In the genomic region with DNA sequence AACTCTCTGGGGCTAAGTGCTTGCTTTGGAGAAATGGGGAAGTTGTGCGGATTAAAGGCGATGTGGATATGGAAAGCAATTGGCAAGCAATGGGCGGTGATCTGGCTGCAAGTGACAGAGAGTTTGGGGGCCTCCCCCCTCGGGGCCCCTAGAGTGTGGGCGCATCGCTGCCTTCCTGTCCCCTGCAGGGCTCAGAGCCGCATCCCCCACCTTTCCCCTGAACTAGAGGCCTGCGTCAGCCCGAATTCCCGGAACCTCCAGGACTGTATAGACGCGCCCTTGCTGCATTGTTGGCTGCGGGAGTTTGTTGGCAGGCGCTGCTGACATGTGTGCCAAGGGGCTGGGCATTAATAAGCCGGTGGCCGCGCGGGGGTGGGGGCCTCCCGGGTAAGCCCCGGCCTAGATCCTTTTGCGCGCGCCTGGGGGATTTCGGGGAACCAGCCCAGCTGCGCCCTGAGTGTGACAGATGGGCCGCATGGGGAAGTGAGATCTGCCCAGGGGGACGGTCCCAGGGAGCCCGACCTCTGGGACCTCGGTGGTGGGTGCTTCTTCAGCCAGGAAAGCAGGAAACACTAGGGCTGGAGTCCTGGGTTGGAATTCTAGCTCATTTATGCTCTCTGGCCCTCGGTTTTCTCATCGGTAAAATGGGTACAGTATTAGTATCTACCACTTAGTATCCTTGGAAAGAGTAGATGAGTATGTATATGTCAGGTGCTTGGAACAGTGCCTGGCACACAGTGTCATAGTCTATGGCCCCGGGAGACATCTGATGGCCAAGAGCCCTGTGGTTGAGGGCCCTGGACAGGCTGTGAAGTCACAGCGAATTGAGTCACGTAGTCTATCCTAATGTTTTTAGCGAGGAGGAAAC, we compare ENCODE assay signal across 8 cellular contexts. TPM values are rescaled to one million over a fixed set of nuclear protein-coding genes. Genes with fewer than 3 reads are reported as not detected.
DNase-seq lines count a peak whose midpoint lies in the region; ATAC-seq and TF ChIP-seq lines count a peak whose summit lies in the region.

No MANE protein-coding gene starts in this region.

- peak overlapping the region; percentile 87 to 96 (median 93) for H3K4me3 Mint-ChIP-seq in IgD-negative memory B cell

- H3K9ac ChIP-seq in SK-N-SH (peak overlapping the region; percentile 72), parathyroid adenoma (no peak overlapping the region)

- WGBS in SK-N-SH (ENCODE audit: low lambda C conversion rate) = 32% methylated on average over 12 of the region's 35 CpGs
- 6% methylated on average over 35 of the region's 35 CpGs for WGBS in urinary bladder

- H3K36me3 Mint-ChIP-seq in IgD-negative memory B cell = peaks cover 7% of the 10 kb centered on the region

- TF ChIP-seq EP300 in SK-N-SH (IDR thresholded peaks at IDR 0.05; ENCODE audit: borderline replicate concordance in 1 of 2, low read depth in 1 of 2, low read length in 1 of 2) = no peak; a peak in 1 of 4 replicates

- POLR2A ChIA-PET in SK-N-SH (lab: Yijun Ruan, JAX) = no interaction called here

- TF ChIP-seq CTCF in SK-N-SH (IDR thresholded peaks at IDR 0.05) (no peak), parathyroid adenoma (IDR thresholded peaks at IDR 0.05) (no peak)

- H3K27ac Mint-ChIP-seq in IgD-negative memory B cell = peak overlapping the region; percentile 80 to 95 (median 90)

- H3K4me1 ChIP-seq in SK-N-SH (ENCODE audit: control insufficient read depth in 1 of 2, insufficient read depth in 2 of 2, low read depth in 1 of 2, low read length in 1 of 2) = peaks cover 6 to 7% of the 10 kb centered on the region in 2 experiments; a peak in 1 of 4 replicates
- H3K4me1 ChIP-seq in parathyroid adenoma = peaks cover 3% of the 10 kb centered on the region
- H3K4me1 ChIP-seq in urinary bladder (ENCODE audit: insufficient read depth) = no peaks in the 10 kb centered on the region

- H3K79me2 ChIP-seq in SK-N-SH (ENCODE audit: insufficient read depth) = peaks cover 58% of the 10 kb centered on the region
- peaks cover 9% of the 10 kb centered on the region for H3K79me2 ChIP-seq in parathyroid adenoma

- H3K27me3 Mint-ChIP-seq in IgD-negative memory B cell = no peaks in the 10 kb centered on the region

- H3K27ac ChIP-seq in SK-N-SH (ENCODE audit: low read depth in 2 of 2, low read length in 1 of 2) = peak overlapping the region; percentile 38 to 80; a peak in 3 of 4 replicates
- H3K27ac ChIP-seq in parathyroid adenoma = peak overlapping the region; percentile 43
- H3K27ac ChIP-seq in urinary bladder (ENCODE audit: low read depth) = peak overlapping the region; percentile 81

- H2AFZ ChIP-seq in SK-N-SH (ENCODE audit: low read depth) (peak overlapping the region; percentile 85; the same call in 1 of the 2 replicates), parathyroid adenoma (peak overlapping the region; percentile 83)

- intact Hi-C loops in Right ventricle myocardium superior (cut with DNase I) = no loop called here

- DNase-seq in C1 segment of cervical spinal cord (lab: John Stamatoyannopoulos, UW) (peak in 12 of 14 donors; percentile 30 to 75 (median 56)), SK-N-SH (peak; percentile 75), Right ventricle myocardium superior (peak; percentile 95)
- DNase-seq in activated naive CD8-positive, alpha-beta T cell treated with anti-CD3 and anti-CD28 coated beads, Interleukin-2, amount 50 U/mL, for 16 hours (ENCODE audit: low read depth, low spot score) = peak; percentile 51

- H3K9me3 ChIP-seq in SK-N-SH (no peaks in the 10 kb centered on the region), parathyroid adenoma (ENCODE audit: control insufficient read depth, low read length) (no peaks in the 10 kb centered on the region)

- H3K9me3 Mint-ChIP-seq in IgD-negative memory B cell = no peaks in the 10 kb centered on the region

- peak; percentile 43 for ATAC-seq in GM19463 (IDR thresholded peaks at IDR 0.05; ENCODE audit: unreplicated experiment)
- peak; percentile 73 for ATAC-seq in Right ventricle myocardium superior (ENCODE audit: poor library complexity)

- H3K9me2 ChIP-seq in SK-N-SH = no peaks in the 10 kb centered on the region

- H3K4me3 ChIP-seq in SK-N-SH (ENCODE audit: low read depth in 2 of 2, low read length in 1 of 2) (peak overlapping the region; percentile 64 to 87), parathyroid adenoma (ENCODE audit: low read depth, low read length) (peak overlapping the region; percentile 79), urinary bladder (ENCODE audit: low read depth, low read length) (peak overlapping the region; percentile 77)

- H4K20me1 ChIP-seq in SK-N-SH (ENCODE audit: insufficient read depth) = peaks cover 4% of the 10 kb centered on the region

- peaks cover 9% of the 10 kb centered on the region for H3F3A ChIP-seq in SK-N-SH (replicated peaks; ENCODE audit: insufficient read depth)

- no peaks in the 10 kb centered on the region for H3K36me3 ChIP-seq in SK-N-SH (replicated peaks in 1 of 2; ENCODE audit: control insufficient read depth in 1 of 2, insufficient read depth in 2 of 2, low read length in 1 of 2)
- no peaks in the 10 kb centered on the region for H3K36me3 ChIP-seq in parathyroid adenoma (ENCODE audit: control insufficient read depth, insufficient read depth, low read length)
- H3K36me3 ChIP-seq in urinary bladder (ENCODE audit: insufficient read depth) = no peaks in the 10 kb centered on the region

- no peak for TF ChIP-seq RAD21 in SK-N-SH (IDR thresholded peaks at IDR 0.05; ENCODE audit: low read length)

- H3K4me2 ChIP-seq in SK-N-SH (peak overlapping the region; percentile 94), parathyroid adenoma (ENCODE audit: low read length) (peak overlapping the region; percentile 93)

- CTCF ChIA-PET in SK-N-SH (lab: Yijun Ruan, JAX) = interaction anchor here (0.8 to 5.6 kb wide), 10 partner anchors 9 to 129 kb away, joined by 3 to 66 read pairs (median 6); a partner anchor contains a TSS

- H3K4me1 Mint-ChIP-seq in IgD-negative memory B cell = peaks cover 18 to 29% (median 25%) of the 10 kb centered on the region in 3 donors

- no peaks in the 10 kb centered on the region for H3K27me3 ChIP-seq in SK-N-SH (ENCODE audit: insufficient read depth)
- H3K27me3 ChIP-seq in parathyroid adenoma (ENCODE audit: control insufficient read depth, insufficient read depth, low read length) = no peaks in the 10 kb centered on the region

TF ChIP-seq in SK-N-SH, 30 proteins besides CTCF, POLR2A, EP300 and RAD21 (continues in another document):
- TF ChIP-seq, protein P1, sequence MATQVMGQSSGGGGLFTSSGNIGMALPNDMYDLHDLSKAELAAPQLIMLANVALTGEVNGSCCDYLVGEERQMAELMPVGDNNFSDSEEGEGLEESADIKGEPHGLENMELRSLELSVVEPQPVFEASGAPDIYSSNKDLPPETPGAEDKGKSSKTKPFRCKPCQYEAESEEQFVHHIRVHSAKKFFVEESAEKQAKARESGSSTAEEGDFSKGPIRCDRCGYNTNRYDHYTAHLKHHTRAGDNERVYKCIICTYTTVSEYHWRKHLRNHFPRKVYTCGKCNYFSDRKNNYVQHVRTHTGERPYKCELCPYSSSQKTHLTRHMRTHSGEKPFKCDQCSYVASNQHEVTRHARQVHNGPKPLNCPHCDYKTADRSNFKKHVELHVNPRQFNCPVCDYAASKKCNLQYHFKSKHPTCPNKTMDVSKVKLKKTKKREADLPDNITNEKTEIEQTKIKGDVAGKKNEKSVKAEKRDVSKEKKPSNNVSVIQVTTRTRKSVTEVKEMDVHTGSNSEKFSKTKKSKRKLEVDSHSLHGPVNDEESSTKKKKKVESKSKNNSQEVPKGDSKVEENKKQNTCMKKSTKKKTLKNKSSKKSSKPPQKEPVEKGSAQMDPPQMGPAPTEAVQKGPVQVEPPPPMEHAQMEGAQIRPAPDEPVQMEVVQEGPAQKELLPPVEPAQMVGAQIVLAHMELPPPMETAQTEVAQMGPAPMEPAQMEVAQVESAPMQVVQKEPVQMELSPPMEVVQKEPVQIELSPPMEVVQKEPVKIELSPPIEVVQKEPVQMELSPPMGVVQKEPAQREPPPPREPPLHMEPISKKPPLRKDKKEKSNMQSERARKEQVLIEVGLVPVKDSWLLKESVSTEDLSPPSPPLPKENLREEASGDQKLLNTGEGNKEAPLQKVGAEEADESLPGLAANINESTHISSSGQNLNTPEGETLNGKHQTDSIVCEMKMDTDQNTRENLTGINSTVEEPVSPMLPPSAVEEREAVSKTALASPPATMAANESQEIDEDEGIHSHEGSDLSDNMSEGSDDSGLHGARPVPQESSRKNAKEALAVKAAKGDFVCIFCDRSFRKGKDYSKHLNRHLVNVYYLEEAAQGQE (IDR thresholded peaks at IDR 0.05; ENCODE audit: low read depth, low read length) = no peak
- TF ChIP-seq RXRA (IDR thresholded peaks at IDR 0.05; ENCODE audit: borderline replicate concordance, low read depth) = no peak
- TF ChIP-seq, protein P2, sequence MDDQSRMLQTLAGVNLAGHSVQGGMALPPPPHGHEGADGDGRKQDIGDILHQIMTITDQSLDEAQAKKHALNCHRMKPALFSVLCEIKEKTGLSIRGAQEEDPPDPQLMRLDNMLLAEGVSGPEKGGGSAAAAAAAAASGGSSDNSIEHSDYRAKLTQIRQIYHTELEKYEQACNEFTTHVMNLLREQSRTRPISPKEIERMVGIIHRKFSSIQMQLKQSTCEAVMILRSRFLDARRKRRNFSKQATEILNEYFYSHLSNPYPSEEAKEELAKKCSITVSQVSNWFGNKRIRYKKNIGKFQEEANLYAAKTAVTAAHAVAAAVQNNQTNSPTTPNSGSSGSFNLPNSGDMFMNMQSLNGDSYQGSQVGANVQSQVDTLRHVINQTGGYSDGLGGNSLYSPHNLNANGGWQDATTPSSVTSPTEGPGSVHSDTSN (IDR thresholded peaks at IDR 0.05) = 0 out of 2 replicates have a peak, but pooled peaks have one; percentile 2
- TF ChIP-seq TAF1 (IDR thresholded peaks at IDR 0.05; ENCODE audit: borderline replicate concordance, low read depth, low read length) = no peak

RNA-seq across cellular contexts. Expression of a gene that starts 1.0 kb away (rescaled TPM):
- 2.2 TPM for polyA plus RNA-seq in IgD-negative memory B cell
- 8.0 and 10.4 TPM in 2 replicates for polyA plus RNA-seq in SK-N-SH (2012; rRNA removed)
- 3.8 and 5.6 TPM in 2 replicates for polyA plus RNA-seq in SK-N-SH (2012; cell fraction: cytosol; rRNA removed)
- 35.2 and 38.2 TPM in 2 replicates for polyA plus RNA-seq in SK-N-SH (2012; cell fraction: nucleus; rRNA removed)
- total RNA-seq in Right ventricle myocardium superior = 26.4 TPM
- 37.2 TPM for total RNA-seq in urinary bladder
- polyA plus RNA-seq in urinary bladder = 26.6 TPM

RNA-seq across cellular contexts. Expression of a gene that starts 44.8 kb away (rescaled TPM):
- 0.20 TPM for polyA plus RNA-seq in IgD-negative memory B cell
- polyA plus RNA-seq in SK-N-SH (2012; rRNA removed) = not detected in 2 replicates
- not detected in 2 replicates for polyA plus RNA-seq in SK-N-SH (2012; cell fraction: cytosol; rRNA removed)
- not detected in 2 replicates for polyA plus RNA-seq in SK-N-SH (2012; cell fraction: nucleus; rRNA removed)
- total RNA-seq in Right ventricle myocardium superior = not detected
- not detected for total RNA-seq in urinary bladder
- not detected for polyA plus RNA-seq in urinary bladder

Comparison
In these comparisons a context has a peak if more than half of its experiments do, and no peak if none do; other contexts are left out.
1. Peak in every context shown above with its lines: DNase-seq, ATAC-seq, H3K4me3 ChIP-seq and H3K27ac ChIP-seq.